8 cellular contexts compared by ENCODE assay signal in genomic region chr21:33070921-33071877, GRCh38. TPM values are rescaled to one million over a fixed set of nuclear protein-coding genes. Genes with fewer than 3 reads are reported as not detected.
DNase-seq lines count a peak whose midpoint lies in the region; ATAC-seq lines count a peak whose summit lies in the region.

No MANE protein-coding gene starts in this region.

- peaks cover 4 to 14% of the 10 kb centered on the region in 2 donors for H3K4me1 Mint-ChIP-seq in effector memory CD8-positive, alpha-beta T cell (ENCODE audit: low read depth in 2 of 2)
- peaks cover 12 to 17% of the 10 kb centered on the region in 2 donors for H3K4me1 Mint-ChIP-seq in natural killer cell treated with Interleukin-12 subunit alpha and Interleukin-12 subunit beta and Interleukin-15 and Interleukin-18, amount 100 ng/mL, for 72 hours (ENCODE audit: low read depth in 2 of 2)

- H3K36me3 Mint-ChIP-seq in effector memory CD8-positive, alpha-beta T cell (ENCODE audit: insufficient read depth) = no peaks in the 10 kb centered on the region
- H3K36me3 Mint-ChIP-seq in natural killer cell treated with Interleukin-12 subunit alpha and Interleukin-12 subunit beta and Interleukin-15 and Interleukin-18, amount 100 ng/mL, for 72 hours = no peaks in the 10 kb centered on the region

- no peak overlapping the region for H3K27ac Mint-ChIP-seq in effector memory CD8-positive, alpha-beta T cell
- no peak overlapping the region for H3K27ac Mint-ChIP-seq in natural killer cell treated with Interleukin-12 subunit alpha and Interleukin-12 subunit beta and Interleukin-15 and Interleukin-18, amount 100 ng/mL, for 72 hours

- H3K27me3 ChIP-seq in NT2/D1 (ENCODE audit: insufficient read depth, insufficient read length) (peaks cover 88% of the 10 kb centered on the region), MG63 (peaks cover 59% of the 10 kb centered on the region)

- H3K4me3 ChIP-seq in NT2/D1 (ENCODE audit: insufficient read length, low read depth) = peak overlapping the region; percentile 53
- H3K4me3 ChIP-seq in MG63 = no peak overlapping the region

- H3K9me3 Mint-ChIP-seq in effector memory CD8-positive, alpha-beta T cell = no peaks in the 10 kb centered on the region
- H3K9me3 Mint-ChIP-seq in natural killer cell treated with Interleukin-12 subunit alpha and Interleukin-12 subunit beta and Interleukin-15 and Interleukin-18, amount 100 ng/mL, for 72 hours = no peaks in the 10 kb centered on the region

- peaks cover 10% of the 10 kb centered on the region for H3K4me1 ChIP-seq in NT2/D1 (ENCODE audit: insufficient read depth, insufficient read length)

- peaks cover 73 to 81% of the 10 kb centered on the region in 2 donors for H3K27me3 Mint-ChIP-seq in effector memory CD8-positive, alpha-beta T cell
- H3K27me3 Mint-ChIP-seq in natural killer cell treated with Interleukin-12 subunit alpha and Interleukin-12 subunit beta and Interleukin-15 and Interleukin-18, amount 100 ng/mL, for 72 hours = peaks cover 56 to 66% of the 10 kb centered on the region in 2 donors

- no peaks in the 10 kb centered on the region for H3K36me3 ChIP-seq in NT2/D1 (ENCODE audit: insufficient read depth, insufficient read length, low read length)
- H3K36me3 ChIP-seq in MG63 = no peaks in the 10 kb centered on the region

- peak overlapping the region; percentile 58 for H3K9ac ChIP-seq in NT2/D1 (ENCODE audit: insufficient read length, low read depth)

- no peaks in the 10 kb centered on the region for H3K9me3 ChIP-seq in NT2/D1 (ENCODE audit: insufficient read depth, low read length)
- no peaks in the 10 kb centered on the region; the same call in 1 of the 2 replicates for H3K9me3 ChIP-seq in MG63

- ATAC-seq in GM18909 (IDR thresholded peaks at IDR 0.05; ENCODE audit: poor library complexity, unreplicated experiment) = peak; percentile 17
- peak; percentile 34 for ATAC-seq in effector memory CD8-positive, alpha-beta T cell (replicated peaks)
- peak in 1 of 2 donors; percentile 11 for ATAC-seq in natural killer cell treated with Interleukin-12 subunit alpha and Interleukin-12 subunit beta and Interleukin-15 and Interleukin-18, amount 100 ng/mL, for 72 hours

- H3K4me3 Mint-ChIP-seq in effector memory CD8-positive, alpha-beta T cell = peak overlapping the region; percentile 80
- H3K4me3 Mint-ChIP-seq in natural killer cell treated with Interleukin-12 subunit alpha and Interleukin-12 subunit beta and Interleukin-15 and Interleukin-18, amount 100 ng/mL, for 72 hours = peak overlapping the region; percentile 74

- no peak for DNase-seq in NT2/D1 (ENCODE audit: low read depth, low spot score)
- DNase-seq in effector memory CD8-positive, alpha-beta T cell = no peak
- no peak for DNase-seq in natural killer cell treated with Interleukin-12 subunit alpha and Interleukin-12 subunit beta and Interleukin-15 and Interleukin-18, amount 100 ng/mL, for 72 hours (ENCODE audit: low spot score)
- no peak for DNase-seq in amniotic stem cell (lab: John Stamatoyannopoulos, UW)
- no peak for DNase-seq in glomerular visceral epithelial cell (ENCODE audit: extremely low spot score)
- DNase-seq in MG63 = no peak
- no peak for DNase-seq in NCI-H1436 (lab: John Stamatoyannopoulos, UW)

RNA-seq across cellular contexts. Expression of gene OLIG1, which starts 1.3 kb away (rescaled TPM):
- total RNA-seq in natural killer cell treated with Interleukin-12 subunit alpha and Interleukin-12 subunit beta and Interleukin-15 and Interleukin-18, amount 100 ng/mL, for 72 hours = under 1 TPM in 1 of 2 donors, not detected in 1; 0.20 TPM
- not detected in 2 replicates for total RNA-seq in MG63 (2014; rRNA removed; shearing (Covaris generic); ENCODE audit: low replicate concordance)

RNA-seq across cellular contexts. Expression of gene OLIG2, which starts 45.5 kb away (rescaled TPM):
- not detected for total RNA-seq in natural killer cell treated with Interleukin-12 subunit alpha and Interleukin-12 subunit beta and Interleukin-15 and Interleukin-18, amount 100 ng/mL, for 72 hours
- not detected in 2 replicates for total RNA-seq in MG63 (2014; rRNA removed; shearing (Covaris generic); ENCODE audit: low replicate concordance)
